Comparison of ENCODE assay signal across 19 cellular contexts in genomic region chr2:32227492-32227891, GRCh38. TPM values are rescaled to one million over a fixed set of nuclear protein-coding genes. Genes with fewer than 3 reads are reported as not detected.
DNase-seq lines count a peak whose midpoint lies in the region; ATAC-seq, FAIRE-seq and TF ChIP-seq lines count a peak whose summit lies in the region.
"Had no signal": no experiment of that assay in that cellular context is flagged by ENCODE, and none has a peak within 500 bp of the region (broad histone marks: within the 10 kb centered on the region; RNA-seq: fewer than 3 reads in every experiment).

No MANE protein-coding gene starts in this region.

- POLR2A ChIA-PET in SK-N-SH (lab: Yijun Ruan, JAX) = no interaction called here

- H3F3A ChIP-seq in SK-N-SH (replicated peaks; ENCODE audit: insufficient read depth) = no peaks in the 10 kb centered on the region

- H3K27ac ChIP-seq in SK-N-SH (ENCODE audit: low read depth in 2 of 2, low read length in 1 of 2) = no peak overlapping the region
- H3K27ac ChIP-seq in astrocyte (ENCODE audit: low read depth, low read length) = no peak overlapping the region
- H3K27ac ChIP-seq: BLaER1 treated with 17β-estradiol and CSF1 and Interleukin-3, amounts not matched to agents 10 nM and 100 nM had no signal

- H3K27ac Mint-ChIP-seq in astrocyte (ENCODE audit: unreplicated experiment) (no peak overlapping the region), mesothelial cell of epicardium (peak overlapping the region; percentile 78)
- no peak overlapping the region for H3K27ac Mint-ChIP-seq in stimulated activated naive CD8-positive, alpha-beta T cell treated with anti-CD3 and anti-CD28 coated beads, Interleukin-15, amount 100 ng/mL, for 72 hours
- H3K27ac Mint-ChIP-seq: CD4-positive, CD25-positive, alpha-beta regulatory T cell; GM23338 had no signal

- H3K4me2 ChIP-seq in SK-N-SH (no peak overlapping the region), astrocyte (ENCODE audit: low read length) (no peak overlapping the region)
- H3K4me2 ChIP-seq: BLaER1 treated with 17β-estradiol and CSF1 and Interleukin-3, amounts not matched to agents 10 nM and 100 nM; GM23338 had no signal

- CTCF ChIA-PET in SK-N-SH (lab: Yijun Ruan, JAX) = interaction anchor here (0.6 kb wide), 1 partner anchor 68 kb away, joined by 4 read pairs; no protein-coding TSS in a partner anchor

- H3K4me1 ChIP-seq in SK-N-SH (ENCODE audit: control insufficient read depth in 1 of 2, insufficient read depth in 2 of 2, low read depth in 1 of 2, low read length in 1 of 2) (no peaks in the 10 kb centered on the region), astrocyte (ENCODE audit: insufficient read depth, low read length) (no peaks in the 10 kb centered on the region)
- H3K4me1 ChIP-seq: BLaER1 treated with 17β-estradiol and CSF1 and Interleukin-3, amounts not matched to agents 10 nM and 100 nM had no signal

- H3K9me3 Mint-ChIP-seq in astrocyte (ENCODE audit: unreplicated experiment) (no peaks in the 10 kb centered on the region), mesothelial cell of epicardium (peaks cover 4% of the 10 kb centered on the region)
- no peaks in the 10 kb centered on the region for H3K9me3 Mint-ChIP-seq in stimulated activated naive CD8-positive, alpha-beta T cell treated with anti-CD3 and anti-CD28 coated beads, Interleukin-15, amount 100 ng/mL, for 72 hours
- H3K9me3 Mint-ChIP-seq: CD4-positive, CD25-positive, alpha-beta regulatory T cell; GM23338 had no signal

- H3K79me2 ChIP-seq in SK-N-SH (ENCODE audit: insufficient read depth) = no peaks in the 10 kb centered on the region
- no peaks in the 10 kb centered on the region for H3K79me2 ChIP-seq in astrocyte (ENCODE audit: insufficient read depth, low read length)

- DNase-seq in SK-N-SH (no peak), astrocyte (ENCODE audit: low read depth) (peak; percentile 22), mesothelial cell of epicardium (ENCODE audit: low spot score in 2 of 2, unreplicated experiment in 2 of 2) (no peak), NCI-H1417 treated with DMSO at 0.1 percent for 48 hours (lab: John Stamatoyannopoulos, UW) (no peak)
- no peak for DNase-seq in stimulated activated naive CD8-positive, alpha-beta T cell treated with anti-CD3 and anti-CD28 coated beads, Interleukin-15, amount 100 ng/mL, for 72 hours
- DNase-seq: 8988T; ACHN; Calu3; CD4-positive, CD25-positive, alpha-beta regulatory T cell; DMS153; DMS79 treated with DMSO at 0.1 percent for 48 hours; EL; H7 had no signal

- H3K9me2 ChIP-seq in SK-N-SH = no peaks in the 10 kb centered on the region

- ATAC-seq in SK-N-SH treated with all-trans-retinoic acid at 6 μM for 48 hours (no peak), HG03095 (IDR thresholded peaks at IDR 0.05; ENCODE audit: unreplicated experiment) (no peak)
- no peak for ATAC-seq in stimulated activated naive CD8-positive, alpha-beta T cell treated with anti-CD3 and anti-CD28 coated beads, Interleukin-15, amount 100 ng/mL, for 72 hours

- H4K20me1 ChIP-seq in SK-N-SH (ENCODE audit: insufficient read depth) = no peaks in the 10 kb centered on the region
- no peaks in the 10 kb centered on the region for H4K20me1 ChIP-seq in astrocyte (ENCODE audit: insufficient read depth, low read length)
- H4K20me1 ChIP-seq: BLaER1 treated with 17β-estradiol and CSF1 and Interleukin-3, amounts not matched to agents 10 nM and 100 nM had no signal

- H3K36me3 ChIP-seq in SK-N-SH (replicated peaks in 1 of 2; ENCODE audit: control insufficient read depth in 1 of 2, insufficient read depth in 2 of 2, low read length in 1 of 2) (peaks cover 25 to 44% of the 10 kb centered on the region in 2 experiments), astrocyte (ENCODE audit: insufficient read depth, low read length) (peaks cover 14% of the 10 kb centered on the region)

- H3K36me3 Mint-ChIP-seq in astrocyte (ENCODE audit: low read depth, unreplicated experiment) (peaks cover 9% of the 10 kb centered on the region), mesothelial cell of epicardium (peaks cover 21% of the 10 kb centered on the region)

- no peak for TF ChIP-seq EP300 in SK-N-SH (IDR thresholded peaks at IDR 0.05; ENCODE audit: borderline replicate concordance in 1 of 2, low read depth in 1 of 2, low read length in 1 of 2)

- H3K27me3 ChIP-seq in SK-N-SH (ENCODE audit: insufficient read depth) (no peaks in the 10 kb centered on the region), astrocyte (ENCODE audit: insufficient read depth, low read length) (no peaks in the 10 kb centered on the region)
- H3K27me3 ChIP-seq: BLaER1 treated with 17β-estradiol and CSF1 and Interleukin-3, amounts not matched to agents 10 nM and 100 nM had no signal

- no peak for FAIRE-seq in astrocyte (lab: Jason Lieb, UNC)
- FAIRE-seq: G401.6 had no signal

- TF ChIP-seq CTCF in SK-N-SH (IDR thresholded peaks at IDR 0.05) (no peak), astrocyte (IDR thresholded peaks at IDR 0.05; ENCODE audit: insufficient read depth, low read depth, low read length) (no peak), mesothelial cell of epicardium (IDR thresholded peaks at IDR 0.05; ENCODE audit: unreplicated experiment) (no peak)

- no peak overlapping the region for H3K4me3 Mint-ChIP-seq in astrocyte (ENCODE audit: unreplicated experiment)
- H3K4me3 Mint-ChIP-seq in mesothelial cell of epicardium = no peak overlapping the region
- no peak overlapping the region for H3K4me3 Mint-ChIP-seq in stimulated activated naive CD8-positive, alpha-beta T cell treated with anti-CD3 and anti-CD28 coated beads, Interleukin-15, amount 100 ng/mL, for 72 hours
- H3K4me3 Mint-ChIP-seq: CD4-positive, CD25-positive, alpha-beta regulatory T cell; GM23338 had no signal

- H3K4me3 ChIP-seq in SK-N-SH (ENCODE audit: low read depth in 2 of 2, low read length in 1 of 2) = no peak overlapping the region
- no peak overlapping the region for H3K4me3 ChIP-seq in astrocyte (ENCODE audit: insufficient read depth, low read depth, low read length)
- H3K4me3 ChIP-seq: BLaER1 treated with 17β-estradiol and CSF1 and Interleukin-3, amounts not matched to agents 10 nM and 100 nM; GM23338 had no signal

- H3K4me1 Mint-ChIP-seq in astrocyte (ENCODE audit: low read depth, unreplicated experiment) (peaks cover 2% of the 10 kb centered on the region), mesothelial cell of epicardium (peaks cover 19% of the 10 kb centered on the region)
- no peaks in the 10 kb centered on the region for H3K4me1 Mint-ChIP-seq in stimulated activated naive CD8-positive, alpha-beta T cell treated with anti-CD3 and anti-CD28 coated beads, Interleukin-15, amount 100 ng/mL, for 72 hours

- H3K27me3 Mint-ChIP-seq in astrocyte (ENCODE audit: low read depth, unreplicated experiment) (no peaks in the 10 kb centered on the region), mesothelial cell of epicardium (ENCODE audit: low read depth) (no peaks in the 10 kb centered on the region)
- no peaks in the 10 kb centered on the region for H3K27me3 Mint-ChIP-seq in stimulated activated naive CD8-positive, alpha-beta T cell treated with anti-CD3 and anti-CD28 coated beads, Interleukin-15, amount 100 ng/mL, for 72 hours
- H3K27me3 Mint-ChIP-seq: CD4-positive, CD25-positive, alpha-beta regulatory T cell had no signal

- H3K9ac ChIP-seq in SK-N-SH = no peak overlapping the region
- no peak overlapping the region for H3K9ac ChIP-seq in astrocyte (ENCODE audit: low read length)
- H3K9ac ChIP-seq: BLaER1 treated with 17β-estradiol and CSF1 and Interleukin-3, amounts not matched to agents 10 nM and 100 nM had no signal

- H2AFZ ChIP-seq in SK-N-SH (ENCODE audit: low read depth) = no peak overlapping the region
- no peak overlapping the region for H2AFZ ChIP-seq in astrocyte (ENCODE audit: low read depth, low read length)
- H2AFZ ChIP-seq: GM23338 had no signal

- TF ChIP-seq RAD21 in SK-N-SH (IDR thresholded peaks at IDR 0.05; ENCODE audit: low read length) = no peak

- H3K9me3 ChIP-seq in SK-N-SH = no peaks in the 10 kb centered on the region
- no peaks in the 10 kb centered on the region for H3K9me3 ChIP-seq in astrocyte (ENCODE audit: insufficient read depth, low read depth, low read length)
- H3K9me3 ChIP-seq: BLaER1 treated with 17β-estradiol and CSF1 and Interleukin-3, amounts not matched to agents 10 nM and 100 nM had no signal

TF ChIP-seq in SK-N-SH treated with all-trans-retinoic acid at 6 μM for 48 hours, 23 proteins besides CTCF, POLR2A, EP300 and RAD21 (continues in another document):
- TF ChIP-seq ISL1 (CRISPR knock-in tag; IDR thresholded peaks at IDR 0.05) (peak; percentile 79), CSDC2 (CRISPR knock-in tag; IDR thresholded peaks at IDR 0.05) (no peak), ESRRG (CRISPR knock-in tag; IDR thresholded peaks at IDR 0.05) (no peak), TOX (CRISPR knock-in tag; IDR thresholded peaks at IDR 0.05; ENCODE audit: borderline replicate concordance) (no peak), BACH2 (CRISPR knock-in tag; IDR thresholded peaks at IDR 0.05; ENCODE audit: borderline replicate concordance) (no peak)

RNA-seq across cellular contexts. Expression of gene NLRC4, which starts 37.2 kb away (rescaled TPM):
- polyA plus RNA-seq in SK-N-SH (2012; rRNA removed) = 0.02 TPM in 1 of 2 replicates, not detected in the other
- not detected in 2 replicates for polyA plus RNA-seq in SK-N-SH (2012; cell fraction: cytosol; rRNA removed)
- not detected in 2 replicates for polyA plus RNA-seq in SK-N-SH (2012; cell fraction: nucleus; rRNA removed)
- total RNA-seq in astrocyte (not detected in 2 replicates), mesothelial cell of epicardium (not detected in 3 replicates)
- total RNA-seq: Calu3; CD4-positive, CD25-positive, alpha-beta regulatory T cell; GM23338; HT-29 had no signal

RNA-seq across cellular contexts. Expression of gene YIPF4, which starts 50.2 kb away (rescaled TPM):
- 3.2 and 3.5 TPM in 2 replicates for polyA plus RNA-seq in SK-N-SH (2012; rRNA removed)
- 7.2 and 11.8 TPM in 2 replicates for polyA plus RNA-seq in SK-N-SH (2012; cell fraction: cytosol; rRNA removed)
- polyA plus RNA-seq in SK-N-SH (2012; cell fraction: nucleus; rRNA removed) = 2.3 and 5.0 TPM in 2 replicates
- total RNA-seq in astrocyte (52.3 and 53.5 TPM in 2 replicates), mesothelial cell of epicardium (38.5 to 43.4 TPM (median 42.4 TPM) in 3 replicates)
